ENCODE assay signal across 8 cellular contexts in genomic region chr14:92039720-92040430, GRCh38. TPM values are rescaled to one million over a fixed set of nuclear protein-coding genes. Genes with fewer than 3 reads are reported as not detected.
A peak's percentile ranks its signal among the peaks of the same experiment; 100 is the strongest.
DNase-seq lines count a peak whose midpoint lies in the region; ATAC-seq and TF ChIP-seq lines count a peak whose summit lies in the region.

Gene TRIP11 (minus strand): TSS chr14:92040059. CDS start chr14:92039685, 374 bp downstream.

- TF ChIP-seq POLR2A in Peyer's patch (IDR thresholded peaks at IDR 0.05) (peak; percentile 82 to 87), esophagus muscularis mucosa (IDR thresholded peaks at IDR 0.05; ENCODE audit: low read depth) (peak; percentile 47)

- H3K27ac ChIP-seq in Peyer's patch (peak within 1 kb of the TSS; percentile 88 to 96 (median 94)), esophagus muscularis mucosa (replicated peaks in 1 of 4) (peak within 1 kb of the TSS; percentile 94 to 98 (median 96))

- ATAC-seq in GM21717 (IDR thresholded peaks at IDR 0.05; ENCODE audit: unreplicated experiment) = peak; percentile 95

- TF ChIP-seq EP300 in esophagus muscularis mucosa (IDR thresholded peaks at IDR 0.05) = no peak

- H3K4me3 ChIP-seq in Peyer's patch (peak within 1 kb of the TSS; percentile 62 to 90 (median 79)), esophagus muscularis mucosa (peak within 1 kb of the TSS; percentile 77 to 92 (median 88))

- in situ Hi-C loops in KBM-7 (cut with MboI; ENCODE audit: low pct_unique_long_range_greater_than_20kb, low sequenced_read_pairs) = no loop called here

- peak in 2 of 6 experiments; percentile 9 to 12 for TF ChIP-seq CTCF in Peyer's patch (IDR thresholded peaks at IDR 0.05)
- no peak for TF ChIP-seq CTCF in esophagus muscularis mucosa (IDR thresholded peaks at IDR 0.05)

- H3K9me3 ChIP-seq in Peyer's patch (no peaks in the 10 kb centered on the region), esophagus muscularis mucosa (no peaks in the 10 kb centered on the region)

- H3K36me3 ChIP-seq in Peyer's patch (no peaks in the 10 kb centered on the region), esophagus muscularis mucosa (peaks cover 0 to 26% (median 9%) of the 10 kb centered on the region in 4 donors)

- WGBS in esophagus muscularis mucosa = under 1% methylated on average over 29 of the region's 57 CpGs

- DNase-seq in DMS53 (lab: John Stamatoyannopoulos, UW) (peak; percentile 95), KBM-7 (peak; percentile 92), Peyer's patch (peak; percentile 93 to 97 (median 95)), esophagus muscularis mucosa (ENCODE audit: extremely low spot score) (peak; percentile 94), myocyte (ENCODE audit: low read depth) (peak; percentile 95)
- DNase-seq in activated T-cell treated with anti-CD3 and anti-CD28 coated beads, Interleukin-2, amount 50 U/mL, for 48 hours = peak; percentile 96 to 97
- peak; percentile 91 to 93 for DNase-seq in stimulated activated CD8-positive, alpha-beta memory T cell treated with anti-CD3 and anti-CD28 coated beads, Interleukin-7, amount 100 ng/mL, for 48 hours (ENCODE audit: extremely low read depth in 1 of 2, low read depth in 1 of 2)

- H3K27me3 ChIP-seq in Peyer's patch (no peaks in the 10 kb centered on the region), esophagus muscularis mucosa (no peaks in the 10 kb centered on the region)

- H3K4me1 ChIP-seq in Peyer's patch (peaks cover 0 to 28% (median 0%) of the 10 kb centered on the region in 4 donors), esophagus muscularis mucosa (peaks cover 21 to 53% (median 48%) of the 10 kb centered on the region in 4 donors)

- intact Hi-C loops in esophagus muscularis mucosa (cut with DNase I) = loop anchor here (5.0 kb wide), 1 partner anchor 67 kb away; the partner anchor contains the start of gene ATXN3

RNA-seq across cellular contexts. Expression of gene TRIP11, which starts in this region (rescaled TPM):
- total RNA-seq in Peyer's patch (10 to 100 TPM; 24.0 to 74.3 (median 44.7) TPM), esophagus muscularis mucosa (10 to 100 TPM; 24.0 to 36.2 (median 29.6) TPM), myocyte (28.8 and 37.3 TPM in 2 replicates)
- polyA plus RNA-seq in myocyte (2012) = 6.9 TPM

Comparison
In these comparisons a context has a peak if more than half of its experiments do, and no peak if none do; other contexts are left out.
1. Peak in every context shown above with its lines: DNase-seq, ATAC-seq, H3K4me3 ChIP-seq and H3K27ac ChIP-seq.